Comparison of ENCODE assay signal across 8 cellular contexts in the genomic region with DNA sequence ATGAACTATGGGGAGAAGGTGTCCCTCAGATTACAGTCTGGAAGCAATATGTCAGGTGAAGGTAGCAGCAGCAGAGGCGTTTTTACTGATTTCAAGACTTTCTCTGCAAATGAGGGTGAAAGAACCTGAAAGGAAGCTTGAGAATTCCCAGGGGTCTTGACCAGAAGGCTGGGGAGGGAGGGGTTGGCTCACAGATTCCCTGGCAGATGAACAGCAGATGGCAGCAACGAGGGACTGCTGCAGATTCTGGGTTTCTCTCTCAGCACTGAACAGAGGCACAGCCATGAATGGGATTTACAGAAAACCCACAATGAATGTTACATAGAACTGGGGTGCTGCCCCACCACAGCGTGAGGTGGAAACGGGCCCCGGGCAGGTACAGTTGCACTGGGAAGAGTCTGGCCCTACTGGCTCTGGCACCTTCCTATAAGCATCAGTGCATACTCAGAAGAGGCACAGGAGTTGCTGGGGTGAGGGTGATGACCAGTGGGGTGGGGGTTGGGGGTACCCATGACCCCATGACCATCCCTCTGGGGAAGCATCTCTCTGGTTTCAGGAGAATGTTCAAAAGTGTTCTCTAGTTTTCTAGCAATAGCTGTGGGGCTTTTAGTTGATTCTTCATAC.
DNase-seq lines count a peak whose midpoint lies in the region; ATAC-seq and TF ChIP-seq lines count a peak whose summit lies in the region.

No MANE protein-coding gene starts in this region.

- H3K27me3 ChIP-seq in H7 (ENCODE audit: control insufficient read depth, insufficient read depth, low read length) (no peaks in the 10 kb centered on the region), PC-9 (ENCODE audit: insufficient read depth, low read depth) (no peaks in the 10 kb centered on the region; the same call in 1 of the 2 replicates), mesenchymal stem cell (ENCODE audit: control insufficient read depth in 1 of 2, insufficient read depth in 1 of 2, low read length in 2 of 2) (no peaks in the 10 kb centered on the region), PC-3 (ENCODE audit: low read length) (no peaks in the 10 kb centered on the region)

- no peak overlapping the region for H3K4ac ChIP-seq in mesenchymal stem cell (ENCODE audit: low read depth in 1 of 2, low read length in 2 of 2)

- H4K91ac ChIP-seq in mesenchymal stem cell (ENCODE audit: low read length): no peak overlapping the region

- H4K20me1 ChIP-seq in PC-9 (ENCODE audit: insufficient read depth) (no peaks in the 10 kb centered on the region), PC-3 (ENCODE audit: low read length) (no peaks in the 10 kb centered on the region)

- DNase-seq in H7: peak; percentile 75
- no peak for DNase-seq in PC-9
- DNase-seq in mesenchymal stem cell: peak; percentile 1
- DNase-seq in effector memory CD8-positive, alpha-beta T cell: no peak
- DNase-seq in PC-3: no peak
- no peak for DNase-seq in epidermal melanocyte (ENCODE audit: insufficient read length, low spot score)

- H3K4me3 Mint-ChIP-seq in effector memory CD8-positive, alpha-beta T cell: no peak overlapping the region

- no peak overlapping the region for H2BK15ac ChIP-seq in mesenchymal stem cell (ENCODE audit: low read depth, poor library complexity, severe bottlenecking)

- H3K4me1 ChIP-seq in PC-9 (replicated peaks; ENCODE audit: insufficient read depth): no peaks in the 10 kb centered on the region
- H3K4me1 ChIP-seq in mesenchymal stem cell (ENCODE audit: control insufficient read depth, insufficient read depth, low read depth, low read length): no peaks in the 10 kb centered on the region
- no peaks in the 10 kb centered on the region for H3K4me1 ChIP-seq in PC-3 (ENCODE audit: insufficient read depth, low read length)

- no peak for ATAC-seq in effector memory CD8-positive, alpha-beta T cell (replicated peaks)
- ATAC-seq in PC-3 (no peak), HG02970 (IDR thresholded peaks at IDR 0.05; ENCODE audit: low FRiP score, unreplicated experiment) (no peak)

- no peak overlapping the region for H2BK12ac ChIP-seq in mesenchymal stem cell (ENCODE audit: low read length in 2 of 2)

- no peaks in the 10 kb centered on the region for H3K9me3 ChIP-seq in PC-9 (ENCODE audit: insufficient read depth, low read depth)
- no peaks in the 10 kb centered on the region for H3K9me3 ChIP-seq in mesenchymal stem cell (ENCODE audit: control insufficient read depth, low read length)
- no peaks in the 10 kb centered on the region for H3K9me3 ChIP-seq in PC-3 (ENCODE audit: low read length)

- no peak overlapping the region for H3K27ac Mint-ChIP-seq in effector memory CD8-positive, alpha-beta T cell

- H2AK5ac ChIP-seq in mesenchymal stem cell (ENCODE audit: low read length, severe bottlenecking): no peak overlapping the region

- 53% methylated on average over 5 of the region's 5 CpGs for WGBS in mesenchymal stem cell

- CTCF ChIA-PET in PC-9 (lab: Charles Lee) (no interaction called here), PC-3 (lab: Charles Lee) (no interaction called here)

- H3K4me1 Mint-ChIP-seq in effector memory CD8-positive, alpha-beta T cell (ENCODE audit: low read depth in 2 of 2): no peaks in the 10 kb centered on the region

- H3K9ac ChIP-seq in mesenchymal stem cell (ENCODE audit: low read length) (no peak overlapping the region), PC-3 (ENCODE audit: low read length) (no peak overlapping the region)

- H3K27ac ChIP-seq in PC-9 (no peak overlapping the region), mesenchymal stem cell (ENCODE audit: low read length, poor library complexity, severe bottlenecking) (no peak overlapping the region), PC-3 (ENCODE audit: low read length) (no peak overlapping the region)

- no peak overlapping the region for H3K23ac ChIP-seq in mesenchymal stem cell (ENCODE audit: low read length in 2 of 2)

- TF ChIP-seq CTCF in GM12873 (IDR thresholded peaks at IDR 0.05; ENCODE audit: insufficient read depth, low read depth, low read length, missing control alignments) (peak; percentile 67), PC-9 (conservative IDR thresholded peaks at IDR 0.05) (0 out of 2 replicates have a peak, but pooled peaks have one; percentile 38), PC-3 (conservative IDR thresholded peaks at IDR 0.05; ENCODE audit: low read depth, low read length) (no peak; the same call in 1 of the 2 replicates)

- peaks cover 0 to 9% of the 10 kb centered on the region in 2 donors for H3K27me3 Mint-ChIP-seq in effector memory CD8-positive, alpha-beta T cell

- no peak overlapping the region for H4K8ac ChIP-seq in mesenchymal stem cell (ENCODE audit: low read length)

- BruUV-seq in PC-9 (replicated peaks; lab: Mats Ljungman, UMichigan) (no TSS peak), PC-3 (replicated peaks; lab: Mats Ljungman, UMichigan) (no TSS peak)

- no peak overlapping the region for H2BK5ac ChIP-seq in mesenchymal stem cell (ENCODE audit: low read depth, low read length, poor library complexity, severe bottlenecking)

- H3F3A ChIP-seq in PC-9 (ENCODE audit: insufficient read depth, low read depth) (no peaks in the 10 kb centered on the region), PC-3 (ENCODE audit: low read length, unreplicated experiment) (no peaks in the 10 kb centered on the region)

- no peaks in the 10 kb centered on the region for H3K9me2 ChIP-seq in PC-9 (ENCODE audit: insufficient read depth)
- no peaks in the 10 kb centered on the region for H3K9me2 ChIP-seq in PC-3 (replicated peaks; ENCODE audit: low read length)

- no peak overlapping the region for H2AFZ ChIP-seq in PC-9
- H2AFZ ChIP-seq in mesenchymal stem cell (ENCODE audit: low read depth, low read length): no peak overlapping the region
- H2AFZ ChIP-seq in PC-3 (ENCODE audit: low read length): no peak overlapping the region

- POLR2A ChIA-PET in PC-9 (lab: Charles Lee; ENCODE audit: unreplicated experiment): no interaction called here
- POLR2A ChIA-PET in PC-3 (lab: Charles Lee; ENCODE audit: unreplicated experiment): no interaction called here

- no peak overlapping the region for H3K14ac ChIP-seq in mesenchymal stem cell (ENCODE audit: low read length in 2 of 2)

- H3K18ac ChIP-seq in mesenchymal stem cell (ENCODE audit: low read depth in 1 of 2, low read length in 2 of 2): no peak overlapping the region

- H3K79me2 ChIP-seq in PC-9 (ENCODE audit: low read depth) (no peaks in the 10 kb centered on the region), PC-3 (ENCODE audit: low read length) (no peaks in the 10 kb centered on the region)

- H3K4me3 ChIP-seq in H7 (ENCODE audit: insufficient read depth, low read depth, low read length): no peak overlapping the region
- no peak overlapping the region for H3K4me3 ChIP-seq in PC-9
- no peak overlapping the region for H3K4me3 ChIP-seq in mesenchymal stem cell (ENCODE audit: insufficient read depth in 1 of 2, low read depth in 1 of 2, low read length in 2 of 2)
- H3K4me3 ChIP-seq in PC-3 (ENCODE audit: low read length): no peak overlapping the region

- H3K79me1 ChIP-seq in mesenchymal stem cell (replicated peaks; ENCODE audit: low read length, poor library complexity, severe bottlenecking): no peaks in the 10 kb centered on the region

- H3K9me3 Mint-ChIP-seq in effector memory CD8-positive, alpha-beta T cell: no peaks in the 10 kb centered on the region

- no peaks in the 10 kb centered on the region for H3K36me3 ChIP-seq in H7 (replicated peaks; ENCODE audit: control insufficient read depth, insufficient read depth, low read length)
- H3K36me3 ChIP-seq in PC-9 (ENCODE audit: low read depth): no peaks in the 10 kb centered on the region
- no peaks in the 10 kb centered on the region for H3K36me3 ChIP-seq in mesenchymal stem cell (ENCODE audit: control insufficient read depth in 1 of 2, insufficient read depth in 2 of 2, low read depth in 1 of 2, low read length in 2 of 2)
- no peaks in the 10 kb centered on the region for H3K36me3 ChIP-seq in PC-3 (ENCODE audit: low read depth, low read length)

- H2BK120ac ChIP-seq in mesenchymal stem cell (ENCODE audit: low read depth, low read length): no peak overlapping the region

- intact Hi-C loops in PC-9 (cut with micrococcal nuclease; ENCODE audit: unreplicated experiment): no loop called here
- intact Hi-C loops in PC-3 (cut with micrococcal nuclease): no loop called here

- H3K4me2 ChIP-seq in PC-9 (no peak overlapping the region), mesenchymal stem cell (ENCODE audit: low read length, poor library complexity, severe bottlenecking) (no peak overlapping the region), PC-3 (ENCODE audit: low read length) (no peak overlapping the region)

- no peaks in the 10 kb centered on the region for H3K36me3 Mint-ChIP-seq in effector memory CD8-positive, alpha-beta T cell (ENCODE audit: insufficient read depth)

Comparison
In these comparisons a context has a peak if more than half of its experiments do, and no peak if none do; other contexts are left out.
1. DNase-seq: peak in H7 (single experiment) and mesenchymal stem cell (single experiment); none in PC-9 (0 of 2), effector memory CD8-positive, alpha-beta T cell (0 of 3), PC-3 (single experiment) and epidermal melanocyte (single experiment).